In the genomic region with DNA sequence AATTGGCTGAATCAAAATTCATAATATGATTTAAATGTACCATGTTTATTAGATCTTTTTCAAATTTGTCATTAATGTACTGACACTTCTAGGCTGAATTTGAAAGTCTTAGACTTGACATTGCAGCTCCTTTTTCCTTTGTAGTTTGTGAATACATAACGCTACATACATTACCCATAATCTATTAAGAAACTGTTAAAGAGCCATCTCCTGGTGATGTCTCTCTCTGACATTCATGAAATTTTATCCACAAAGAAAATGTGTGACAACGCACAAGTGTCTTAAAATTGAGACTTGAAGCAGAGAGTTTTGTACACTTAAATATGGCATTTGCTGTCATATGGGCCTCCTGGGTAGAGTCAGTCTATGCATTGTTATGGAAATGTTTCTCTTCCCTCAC, we compare ENCODE assay signal across 27 cellular contexts.
DNase-seq lines count a peak whose midpoint lies in the region; TF ChIP-seq lines count a peak whose summit lies in the region.
"Had no signal": no experiment of that assay in that cellular context is flagged by ENCODE, and none has a peak within 500 bp of the region (broad histone marks: within the 10 kb centered on the region; RNA-seq: fewer than 3 reads in every experiment).

No MANE protein-coding gene starts in this region.

- no peak overlapping the region for H3K9ac ChIP-seq in neural cell (ENCODE audit: low read length)
- H3K9ac ChIP-seq: BLaER1; BLaER1 treated with 17β-estradiol and CSF1 and Interleukin-3, amounts not matched to agents 10 nM and 100 nM had no signal

- peak; percentile 85 for TF ChIP-seq EP300 in neural cell (conservative IDR thresholded peaks at IDR 0.05; ENCODE audit: poor library complexity, severe bottlenecking)

- no peaks in the 10 kb centered on the region for H3K9me2 ChIP-seq in neural cell (ENCODE audit: insufficient read depth, low read length)

- no peaks in the 10 kb centered on the region for H3K79me2 ChIP-seq in neural cell (replicated peaks; ENCODE audit: insufficient read depth, low read length)

- peak; percentile 46 for TF ChIP-seq RAD21 in neural cell (conservative IDR thresholded peaks at IDR 0.05)

- no peaks in the 10 kb centered on the region for H3K36me3 ChIP-seq in neural cell (ENCODE audit: insufficient read depth, low read length)
- H3K36me3 ChIP-seq: BE2C; BLaER1; BLaER1 treated with 17β-estradiol and CSF1 and Interleukin-3, amounts not matched to agents 10 nM and 100 nM had no signal

- no peak overlapping the region for H3K4me3 ChIP-seq in neural cell (ENCODE audit: low read length)
- H3K4me3 ChIP-seq: A549; BLaER1; BLaER1 treated with 17β-estradiol and CSF1 and Interleukin-3, amounts not matched to agents 10 nM and 100 nM had no signal

- H4K20me1 ChIP-seq in neural cell (ENCODE audit: insufficient read depth): no peaks in the 10 kb centered on the region
- H4K20me1 ChIP-seq: BLaER1; BLaER1 treated with 17β-estradiol and CSF1 and Interleukin-3, amounts not matched to agents 10 nM and 100 nM had no signal

- H3F3A ChIP-seq in neural cell (ENCODE audit: insufficient read depth, low read length, poor library complexity, severe bottlenecking): no peaks in the 10 kb centered on the region

- peak; percentile 44 for TF ChIP-seq CTCF in neural cell (IDR thresholded peaks at IDR 0.05; ENCODE audit: poor library complexity, severe bottlenecking)

- H3K4me2 ChIP-seq in neural cell (ENCODE audit: low read length): no peak overlapping the region
- H3K4me2 ChIP-seq: A549; BLaER1; BLaER1 treated with 17β-estradiol and CSF1 and Interleukin-3, amounts not matched to agents 10 nM and 100 nM had no signal

- no peak overlapping the region for H2AFZ ChIP-seq in neural cell (ENCODE audit: low read depth, low read length)

- no peak for DNase-seq in putamen (ENCODE audit: low spot score)
- DNase-seq: 8988T; ACHN; AML-193; BE2C; C1 segment of cervical spinal cord; Caco-2; Calu3; CD4-positive, alpha-beta memory T cell; CD4-positive, alpha-beta T cell; CD4-positive, CD25-positive, alpha-beta regulatory T cell; CD8-positive, alpha-beta memory T cell; CD8-positive, alpha-beta T cell; COR-L47; DMS 273 treated with DMSO at 0.1 percent for 48 hours; DMS153; DMS53; DMS79; DMS79 treated with DMSO at 0.1 percent for 48 hours; DND-41; EL had no signal

- no peaks in the 10 kb centered on the region for H3K9me3 ChIP-seq in neural cell (ENCODE audit: low read length)
- H3K9me3 ChIP-seq: A549, BE2C had no signal

- peak overlapping the region; percentile 48 for H3K27ac ChIP-seq in neural cell (ENCODE audit: low read length)
- H3K27ac ChIP-seq: 22Rv1; A549; BLaER1; BLaER1 treated with 17β-estradiol and CSF1 and Interleukin-3, amounts not matched to agents 10 nM and 100 nM; C4-2B had no signal

- H3K27me3 ChIP-seq in neural cell (ENCODE audit: insufficient read depth, low read depth, low read length): no peaks in the 10 kb centered on the region
- H3K27me3 ChIP-seq: BE2C; BLaER1; BLaER1 treated with 17β-estradiol and CSF1 and Interleukin-3, amounts not matched to agents 10 nM and 100 nM had no signal

TF ChIP-seq in neural cell, 6 proteins besides CTCF, POLR2A, EP300 and RAD21:
- TF ChIP-seq SMC3 (conservative IDR thresholded peaks at IDR 0.05; ENCODE audit: poor library complexity) (peak; percentile 51), POLR2AphosphoS5 (IDR thresholded peaks at IDR 0.05) (peak; percentile 29)
- TF ChIP-seq, protein P1, sequence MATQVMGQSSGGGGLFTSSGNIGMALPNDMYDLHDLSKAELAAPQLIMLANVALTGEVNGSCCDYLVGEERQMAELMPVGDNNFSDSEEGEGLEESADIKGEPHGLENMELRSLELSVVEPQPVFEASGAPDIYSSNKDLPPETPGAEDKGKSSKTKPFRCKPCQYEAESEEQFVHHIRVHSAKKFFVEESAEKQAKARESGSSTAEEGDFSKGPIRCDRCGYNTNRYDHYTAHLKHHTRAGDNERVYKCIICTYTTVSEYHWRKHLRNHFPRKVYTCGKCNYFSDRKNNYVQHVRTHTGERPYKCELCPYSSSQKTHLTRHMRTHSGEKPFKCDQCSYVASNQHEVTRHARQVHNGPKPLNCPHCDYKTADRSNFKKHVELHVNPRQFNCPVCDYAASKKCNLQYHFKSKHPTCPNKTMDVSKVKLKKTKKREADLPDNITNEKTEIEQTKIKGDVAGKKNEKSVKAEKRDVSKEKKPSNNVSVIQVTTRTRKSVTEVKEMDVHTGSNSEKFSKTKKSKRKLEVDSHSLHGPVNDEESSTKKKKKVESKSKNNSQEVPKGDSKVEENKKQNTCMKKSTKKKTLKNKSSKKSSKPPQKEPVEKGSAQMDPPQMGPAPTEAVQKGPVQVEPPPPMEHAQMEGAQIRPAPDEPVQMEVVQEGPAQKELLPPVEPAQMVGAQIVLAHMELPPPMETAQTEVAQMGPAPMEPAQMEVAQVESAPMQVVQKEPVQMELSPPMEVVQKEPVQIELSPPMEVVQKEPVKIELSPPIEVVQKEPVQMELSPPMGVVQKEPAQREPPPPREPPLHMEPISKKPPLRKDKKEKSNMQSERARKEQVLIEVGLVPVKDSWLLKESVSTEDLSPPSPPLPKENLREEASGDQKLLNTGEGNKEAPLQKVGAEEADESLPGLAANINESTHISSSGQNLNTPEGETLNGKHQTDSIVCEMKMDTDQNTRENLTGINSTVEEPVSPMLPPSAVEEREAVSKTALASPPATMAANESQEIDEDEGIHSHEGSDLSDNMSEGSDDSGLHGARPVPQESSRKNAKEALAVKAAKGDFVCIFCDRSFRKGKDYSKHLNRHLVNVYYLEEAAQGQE (IDR thresholded peaks at IDR 0.05; ENCODE audit: borderline replicate concordance): no peak
